1 cellular context compared by ENCODE assay signal in the genomic region with DNA sequence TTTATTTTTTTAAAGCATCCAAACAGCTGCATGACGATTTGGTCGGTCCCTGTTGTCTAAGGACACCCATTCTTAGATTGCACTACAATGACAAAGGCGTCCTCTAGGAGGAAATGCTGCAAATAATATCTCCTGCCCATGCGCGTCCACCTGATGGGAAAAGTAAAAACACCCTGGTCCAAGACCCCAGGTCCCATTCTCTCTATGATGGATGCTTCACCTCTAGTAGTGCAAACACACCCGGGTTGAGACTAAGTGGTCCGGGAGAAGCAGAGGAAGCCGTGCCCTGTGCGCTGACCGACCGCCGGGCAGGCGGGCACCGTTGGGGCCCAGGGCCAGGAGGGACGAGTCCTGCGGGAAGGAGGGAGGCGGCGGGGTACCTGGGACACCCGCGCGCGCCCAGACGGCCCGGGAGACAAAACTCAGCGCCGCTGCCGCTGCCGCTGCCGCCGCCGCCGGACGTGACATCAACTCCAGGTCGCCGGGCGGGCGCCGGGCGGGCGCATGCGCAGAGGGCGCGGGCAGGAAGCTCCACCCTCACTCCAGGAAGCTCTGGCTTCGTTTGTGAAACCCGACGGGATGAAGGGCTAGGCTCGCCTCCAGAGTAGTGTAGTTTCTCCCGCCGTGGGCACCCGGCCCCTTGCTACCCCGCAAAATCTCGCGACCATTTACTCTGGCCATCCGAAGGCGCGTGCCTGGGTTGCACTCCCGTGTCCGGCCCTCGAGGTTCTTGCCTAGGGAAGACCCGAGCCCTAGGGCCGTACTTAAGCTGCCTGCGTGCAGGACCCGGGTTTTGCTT.
A peak's percentile ranks its signal among the peaks of the same experiment; 100 is the strongest.
TF ChIP-seq lines count a peak whose summit lies in the region.

TSS of gene TBC1D7 (minus strand) at position 462 of the 799 bp plus-strand sequence. CDS start 1,639 bp downstream, outside the sequence.

TF ChIP-seq in HepG2, 621 proteins besides CTCF, POLR2A, EP300 and RAD21 (continued from another document and continues in another):
- TF ChIP-seq, protein P1, sequence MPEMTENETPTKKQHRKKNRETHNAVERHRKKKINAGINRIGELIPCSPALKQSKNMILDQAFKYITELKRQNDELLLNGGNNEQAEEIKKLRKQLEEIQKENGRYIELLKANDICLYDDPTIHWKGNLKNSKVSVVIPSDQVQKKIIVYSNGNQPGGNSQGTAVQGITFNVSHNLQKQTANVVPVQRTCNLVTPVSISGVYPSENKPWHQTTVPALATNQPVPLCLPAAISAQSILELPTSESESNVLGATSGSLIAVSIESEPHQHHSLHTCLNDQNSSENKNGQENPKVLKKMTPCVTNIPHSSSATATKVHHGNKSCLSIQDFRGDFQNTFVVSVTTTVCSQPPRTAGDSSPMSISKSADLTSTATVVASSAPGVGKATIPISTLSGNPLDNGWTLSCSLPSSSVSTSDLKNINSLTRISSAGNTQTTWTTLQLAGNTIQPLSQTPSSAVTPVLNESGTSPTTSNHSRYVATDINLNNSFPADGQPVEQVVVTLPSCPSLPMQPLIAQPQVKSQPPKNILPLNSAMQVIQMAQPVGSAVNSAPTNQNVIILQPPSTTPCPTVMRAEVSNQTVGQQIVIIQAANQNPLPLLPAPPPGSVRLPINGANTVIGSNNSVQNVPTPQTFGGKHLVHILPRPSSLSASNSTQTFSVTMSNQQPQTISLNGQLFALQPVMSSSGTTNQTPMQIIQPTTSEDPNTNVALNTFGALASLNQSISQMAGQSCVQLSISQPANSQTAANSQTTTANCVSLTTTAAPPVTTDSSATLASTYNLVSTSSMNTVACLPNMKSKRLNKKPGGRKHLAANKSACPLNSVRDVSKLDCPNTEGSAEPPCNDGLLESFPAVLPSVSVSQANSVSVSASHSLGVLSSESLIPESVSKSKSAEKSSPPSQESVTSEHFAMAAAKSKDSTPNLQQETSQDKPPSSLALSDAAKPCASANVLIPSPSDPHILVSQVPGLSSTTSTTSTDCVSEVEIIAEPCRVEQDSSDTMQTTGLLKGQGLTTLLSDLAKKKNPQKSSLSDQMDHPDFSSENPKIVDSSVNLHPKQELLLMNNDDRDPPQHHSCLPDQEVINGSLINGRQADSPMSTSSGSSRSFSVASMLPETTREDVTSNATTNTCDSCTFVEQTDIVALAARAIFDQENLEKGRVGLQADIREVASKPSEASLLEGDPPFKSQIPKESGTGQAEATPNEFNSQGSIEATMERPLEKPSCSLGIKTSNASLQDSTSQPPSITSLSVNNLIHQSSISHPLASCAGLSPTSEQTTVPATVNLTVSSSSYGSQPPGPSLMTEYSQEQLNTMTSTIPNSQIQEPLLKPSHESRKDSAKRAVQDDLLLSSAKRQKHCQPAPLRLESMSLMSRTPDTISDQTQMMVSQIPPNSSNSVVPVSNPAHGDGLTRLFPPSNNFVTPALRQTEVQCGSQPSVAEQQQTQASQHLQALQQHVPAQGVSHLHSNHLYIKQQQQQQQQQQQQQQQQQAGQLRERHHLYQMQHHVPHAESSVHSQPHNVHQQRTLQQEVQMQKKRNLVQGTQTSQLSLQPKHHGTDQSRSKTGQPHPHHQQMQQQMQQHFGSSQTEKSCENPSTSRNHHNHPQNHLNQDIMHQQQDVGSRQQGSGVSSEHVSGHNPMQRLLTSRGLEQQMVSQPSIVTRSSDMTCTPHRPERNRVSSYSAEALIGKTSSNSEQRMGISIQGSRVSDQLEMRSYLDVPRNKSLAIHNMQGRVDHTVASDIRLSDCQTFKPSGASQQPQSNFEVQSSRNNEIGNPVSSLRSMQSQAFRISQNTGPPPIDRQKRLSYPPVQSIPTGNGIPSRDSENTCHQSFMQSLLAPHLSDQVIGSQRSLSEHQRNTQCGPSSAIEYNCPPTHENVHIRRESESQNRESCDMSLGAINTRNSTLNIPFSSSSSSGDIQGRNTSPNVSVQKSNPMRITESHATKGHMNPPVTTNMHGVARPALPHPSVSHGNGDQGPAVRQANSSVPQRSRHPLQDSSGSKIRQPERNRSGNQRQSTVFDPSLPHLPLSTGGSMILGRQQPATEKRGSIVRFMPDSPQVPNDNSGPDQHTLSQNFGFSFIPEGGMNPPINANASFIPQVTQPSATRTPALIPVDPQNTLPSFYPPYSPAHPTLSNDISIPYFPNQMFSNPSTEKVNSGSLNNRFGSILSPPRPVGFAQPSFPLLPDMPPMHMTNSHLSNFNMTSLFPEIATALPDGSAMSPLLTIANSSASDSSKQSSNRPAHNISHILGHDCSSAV (CRISPR knock-in tag; IDR thresholded peaks at IDR 0.05; ENCODE audit: borderline replicate concordance), result no peak
- TF ChIP-seq RXRB (CRISPR knock-in tag; IDR thresholded peaks at IDR 0.05; ENCODE audit: borderline replicate concordance) (peak; percentile 40; the same call in 1 of the 2 replicates), REL (CRISPR knock-in tag; conservative IDR thresholded peaks at IDR 0.05) (no peak), ZNF121 (CRISPR knock-in tag; IDR thresholded peaks at IDR 0.05) (peak; percentile 69; the same call in 1 of the 2 replicates), HIC2 (CRISPR knock-in tag; IDR thresholded peaks at IDR 0.05; ENCODE audit: low read depth) (no peak), RORA (CRISPR knock-in tag; IDR thresholded peaks at IDR 0.05) (no peak), SOX13 (IDR thresholded peaks at IDR 0.05) (peak; percentile 13), SOX13 (CRISPR knock-in tag; conservative IDR thresholded peaks at IDR 0.05 in 1 of 2, IDR thresholded peaks at IDR 0.05 in 1 of 2) (peak in 1 of 2 experiments; percentile 32; a peak in 2 of 4 replicates), ZNF777 (CRISPR knock-in tag; IDR thresholded peaks at IDR 0.05) (peak; percentile 98), ARNT (IDR thresholded peaks at IDR 0.05) (no peak), NFKBIZ (CRISPR knock-in tag; IDR thresholded peaks at IDR 0.05) (peak; percentile 75), ISX (CRISPR knock-in tag; conservative IDR thresholded peaks at IDR 0.05) (no peak), GATAD1 (CRISPR knock-in tag; IDR thresholded peaks at IDR 0.05) (peak; percentile 92), ZNF577 (CRISPR knock-in tag; IDR thresholded peaks at IDR 0.05; ENCODE audit: borderline replicate concordance, low read depth) (no peak), SCMH1 (CRISPR knock-in tag; IDR thresholded peaks at IDR 0.05; ENCODE audit: borderline replicate concordance) (no peak), ZEB1 (IDR thresholded peaks at IDR 0.05; ENCODE audit: insufficient replicate concordance, low read depth) (no peak), ZNF33B (CRISPR knock-in tag; IDR thresholded peaks at IDR 0.05) (peak; percentile 88), ZNF382 (CRISPR knock-in tag; IDR thresholded peaks at IDR 0.05; ENCODE audit: borderline replicate concordance) (no peak), ZMAT3 (CRISPR knock-in tag; conservative IDR thresholded peaks at IDR 0.05) (peak; percentile 66; the same call in 1 of the 2 replicates), CEBPG (CRISPR knock-in tag; IDR thresholded peaks at IDR 0.05) (peak; percentile 4; the same call in 1 of the 2 replicates), PHF20 (CRISPR knock-in tag; IDR thresholded peaks at IDR 0.05) (peak; percentile 92), JARID2 (CRISPR knock-in tag; IDR thresholded peaks at IDR 0.05; ENCODE audit: insufficient replicate concordance) (peak; percentile 81), MYC (CRISPR knock-in tag; IDR thresholded peaks at IDR 0.05; ENCODE audit: borderline replicate concordance) (no peak; the same call in 1 of the 2 replicates), ZNF446 (CRISPR knock-in tag; IDR thresholded peaks at IDR 0.05) (no peak; the same call in 1 of the 2 replicates), HOMEZ (CRISPR knock-in tag; IDR thresholded peaks at IDR 0.05; ENCODE audit: low read depth) (peak; percentile 49; the same call in 1 of the 2 replicates), MXI1 (IDR thresholded peaks at IDR 0.05; ENCODE audit: borderline replicate concordance, low read depth, low read length) (peak; percentile 77; the same call in 1 of the 3 replicates), HIVEP1 (CRISPR knock-in tag; IDR thresholded peaks at IDR 0.05) (peak; percentile 63), ZNF713 (CRISPR knock-in tag; IDR thresholded peaks at IDR 0.05) (no peak), ZNF720 (CRISPR knock-in tag; IDR thresholded peaks at IDR 0.05) (no peak), NRL (CRISPR knock-in tag; IDR thresholded peaks at IDR 0.05; ENCODE audit: borderline replicate concordance) (peak; percentile 97), ZSCAN21 (CRISPR knock-in tag; IDR thresholded peaks at IDR 0.05; ENCODE audit: borderline replicate concordance) (peak; percentile 74; the same call in 1 of the 2 replicates), ZNF256 (CRISPR knock-in tag; conservative IDR thresholded peaks at IDR 0.05) (no peak), ZFP1 (CRISPR knock-in tag; IDR thresholded peaks at IDR 0.05) (no peak)
- TF ChIP-seq, protein P2, sequence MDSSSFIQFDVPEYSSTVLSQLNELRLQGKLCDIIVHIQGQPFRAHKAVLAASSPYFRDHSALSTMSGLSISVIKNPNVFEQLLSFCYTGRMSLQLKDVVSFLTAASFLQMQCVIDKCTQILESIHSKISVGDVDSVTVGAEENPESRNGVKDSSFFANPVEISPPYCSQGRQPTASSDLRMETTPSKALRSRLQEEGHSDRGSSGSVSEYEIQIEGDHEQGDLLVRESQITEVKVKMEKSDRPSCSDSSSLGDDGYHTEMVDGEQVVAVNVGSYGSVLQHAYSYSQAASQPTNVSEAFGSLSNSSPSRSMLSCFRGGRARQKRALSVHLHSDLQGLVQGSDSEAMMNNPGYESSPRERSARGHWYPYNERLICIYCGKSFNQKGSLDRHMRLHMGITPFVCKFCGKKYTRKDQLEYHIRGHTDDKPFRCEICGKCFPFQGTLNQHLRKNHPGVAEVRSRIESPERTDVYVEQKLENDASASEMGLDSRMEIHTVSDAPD (CRISPR knock-in tag; IDR thresholded peaks at IDR 0.05), result 0 out of 2 replicates have a peak, but pooled peaks have one; percentile 33
- TF ChIP-seq, protein P3, sequence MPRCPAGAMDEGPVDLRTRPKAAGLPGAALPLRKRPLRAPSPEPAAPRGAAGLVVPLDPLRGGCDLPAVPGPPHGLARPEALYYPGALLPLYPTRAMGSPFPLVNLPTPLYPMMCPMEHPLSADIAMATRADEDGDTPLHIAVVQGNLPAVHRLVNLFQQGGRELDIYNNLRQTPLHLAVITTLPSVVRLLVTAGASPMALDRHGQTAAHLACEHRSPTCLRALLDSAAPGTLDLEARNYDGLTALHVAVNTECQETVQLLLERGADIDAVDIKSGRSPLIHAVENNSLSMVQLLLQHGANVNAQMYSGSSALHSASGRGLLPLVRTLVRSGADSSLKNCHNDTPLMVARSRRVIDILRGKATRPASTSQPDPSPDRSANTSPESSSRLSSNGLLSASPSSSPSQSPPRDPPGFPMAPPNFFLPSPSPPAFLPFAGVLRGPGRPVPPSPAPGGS (CRISPR knock-in tag; IDR thresholded peaks at IDR 0.05), result no peak
- TF ChIP-seq, protein P4, sequence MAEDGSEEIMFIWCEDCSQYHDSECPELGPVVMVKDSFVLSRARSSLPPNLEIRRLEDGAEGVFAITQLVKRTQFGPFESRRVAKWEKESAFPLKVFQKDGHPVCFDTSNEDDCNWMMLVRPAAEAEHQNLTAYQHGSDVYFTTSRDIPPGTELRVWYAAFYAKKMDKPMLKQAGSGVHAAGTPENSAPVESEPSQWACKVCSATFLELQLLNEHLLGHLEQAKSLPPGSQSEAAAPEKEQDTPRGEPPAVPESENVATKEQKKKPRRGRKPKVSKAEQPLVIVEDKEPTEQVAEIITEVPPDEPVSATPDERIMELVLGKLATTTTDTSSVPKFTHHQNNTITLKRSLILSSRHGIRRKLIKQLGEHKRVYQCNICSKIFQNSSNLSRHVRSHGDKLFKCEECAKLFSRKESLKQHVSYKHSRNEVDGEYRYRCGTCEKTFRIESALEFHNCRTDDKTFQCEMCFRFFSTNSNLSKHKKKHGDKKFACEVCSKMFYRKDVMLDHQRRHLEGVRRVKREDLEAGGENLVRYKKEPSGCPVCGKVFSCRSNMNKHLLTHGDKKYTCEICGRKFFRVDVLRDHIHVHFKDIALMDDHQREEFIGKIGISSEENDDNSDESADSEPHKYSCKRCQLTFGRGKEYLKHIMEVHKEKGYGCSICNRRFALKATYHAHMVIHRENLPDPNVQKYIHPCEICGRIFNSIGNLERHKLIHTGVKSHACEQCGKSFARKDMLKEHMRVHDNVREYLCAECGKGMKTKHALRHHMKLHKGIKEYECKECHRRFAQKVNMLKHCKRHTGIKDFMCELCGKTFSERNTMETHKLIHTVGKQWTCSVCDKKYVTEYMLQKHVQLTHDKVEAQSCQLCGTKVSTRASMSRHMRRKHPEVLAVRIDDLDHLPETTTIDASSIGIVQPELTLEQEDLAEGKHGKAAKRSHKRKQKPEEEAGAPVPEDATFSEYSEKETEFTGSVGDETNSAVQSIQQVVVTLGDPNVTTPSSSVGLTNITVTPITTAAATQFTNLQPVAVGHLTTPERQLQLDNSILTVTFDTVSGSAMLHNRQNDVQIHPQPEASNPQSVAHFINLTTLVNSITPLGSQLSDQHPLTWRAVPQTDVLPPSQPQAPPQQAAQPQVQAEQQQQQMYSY (CRISPR knock-in tag; IDR thresholded peaks at IDR 0.05), result no peak
- TF ChIP-seq, protein P5, sequence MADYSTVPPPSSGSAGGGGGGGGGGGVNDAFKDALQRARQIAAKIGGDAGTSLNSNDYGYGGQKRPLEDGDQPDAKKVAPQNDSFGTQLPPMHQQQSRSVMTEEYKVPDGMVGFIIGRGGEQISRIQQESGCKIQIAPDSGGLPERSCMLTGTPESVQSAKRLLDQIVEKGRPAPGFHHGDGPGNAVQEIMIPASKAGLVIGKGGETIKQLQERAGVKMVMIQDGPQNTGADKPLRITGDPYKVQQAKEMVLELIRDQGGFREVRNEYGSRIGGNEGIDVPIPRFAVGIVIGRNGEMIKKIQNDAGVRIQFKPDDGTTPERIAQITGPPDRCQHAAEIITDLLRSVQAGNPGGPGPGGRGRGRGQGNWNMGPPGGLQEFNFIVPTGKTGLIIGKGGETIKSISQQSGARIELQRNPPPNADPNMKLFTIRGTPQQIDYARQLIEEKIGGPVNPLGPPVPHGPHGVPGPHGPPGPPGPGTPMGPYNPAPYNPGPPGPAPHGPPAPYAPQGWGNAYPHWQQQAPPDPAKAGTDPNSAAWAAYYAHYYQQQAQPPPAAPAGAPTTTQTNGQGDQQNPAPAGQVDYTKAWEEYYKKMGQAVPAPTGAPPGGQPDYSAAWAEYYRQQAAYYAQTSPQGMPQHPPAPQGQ (CRISPR knock-in tag; IDR thresholded peaks at IDR 0.05; ENCODE audit: borderline replicate concordance), result no peak
